21 cellular contexts compared by ENCODE assay signal in genomic region chr11:103618532-103618931, GRCh38.
DNase-seq lines count a peak whose midpoint lies in the region; TF ChIP-seq lines count a peak whose summit lies in the region.
"Had no signal": no experiment of that assay in that cellular context is flagged by ENCODE, and none has a peak within 500 bp of the region (broad histone marks: within the 10 kb centered on the region; RNA-seq: fewer than 3 reads in every experiment).

No MANE protein-coding gene starts in this region.

- DNase-seq in EH (ENCODE audit: low read depth) (peak; percentile 89), LHCN-M2 (ENCODE audit: low read depth) (peak; percentile 27), astrocyte of the spinal cord (ENCODE audit: low read depth, low spot score) (peak; percentile 26), foreskin fibroblast (peak; percentile 75 to 80), pons (ENCODE audit: low spot score) (no peak), NCI-H1092 (lab: John Stamatoyannopoulos, UW) (no peak), cerebellum (ENCODE audit: low spot score) (no peak)
- no peak for DNase-seq in activated CD4-positive, alpha-beta T cell treated with anti-CD3 and anti-CD28 coated beads, Interleukin-2, amount 50 U/mL, for 48 hours
- DNase-seq: activated CD4-positive, alpha-beta T cell treated with anti-CD3 and anti-CD28 coated beads, Interleukin-2, amount 10 ng/mL, durations not matched to agents 7 days and 5 days; activated CD8-positive, alpha-beta memory T cell treated with anti-CD3 and anti-CD28 coated beads, Interleukin-2, amount 50 U/mL, for 4 hours; activated gamma-delta T cell; amygdala; DND-41; erythroblast; heart left ventricle; MM.1S; NCI-H748 treated with DMSO at 0.1 percent for 48 hours; SHP77; stimulated activated CD4-positive, alpha-beta T cell treated with anti-CD3 and anti-CD28 coated beads, Interleukin-4, amount 100 ng/mL, for 4 hours; stomach; T-helper 1 cell had no signal

- in situ Hi-C loops in astrocyte of the spinal cord (cut with HindIII; ENCODE audit: low sequenced_read_pairs), result no loop called here

- H3K4me3 ChIP-seq in astrocyte of the spinal cord (ENCODE audit: low read depth, low read length) (no peak overlapping the region), foreskin fibroblast (ENCODE audit: low read depth in 1 of 2, low read length in 2 of 2) (no peak overlapping the region)
- H3K4me3 ChIP-seq: heart left ventricle, stomach had no signal

- TF ChIP-seq CTCF in astrocyte of the spinal cord (IDR thresholded peaks at IDR 0.05; ENCODE audit: low read depth, low read length) (no peak), foreskin fibroblast (IDR thresholded peaks at IDR 0.05; ENCODE audit: low read depth, low read length) (no peak)

Comparison
In these comparisons a context has a peak if more than half of its experiments do, and no peak if none do; other contexts are left out.
1. DNase-seq: peak in EH (single experiment), LHCN-M2 (single experiment), astrocyte of the spinal cord (single experiment) and foreskin fibroblast (2 of 2); none in pons (single experiment), NCI-H1092 (single experiment), activated CD4-positive, alpha-beta T cell treated with anti-CD3 and anti-CD28 coated beads, Interleukin-2, amount 50 U/mL, for 48 hours (0 of 2) and cerebellum (single experiment).